1 cellular context compared by ENCODE assay signal in genomic region chr9:130870491-130871381, GRCh38.
TF ChIP-seq lines count a peak whose summit lies in the region.

No MANE protein-coding gene starts in this region.

TF ChIP-seq in GM12878, 131 proteins besides CTCF, POLR2A, EP300 and RAD21 (continued from another document):
- TF ChIP-seq ZBTB33 (IDR thresholded peaks at IDR 0.05) (no peak), GATAD2B (conservative IDR thresholded peaks at IDR 0.05; ENCODE audit: low read depth) (no peak), MTA2 (IDR thresholded peaks at IDR 0.05; ENCODE audit: low read depth) (peak; percentile 62; the same call in 1 of the 2 replicates), LARP7 (IDR thresholded peaks at IDR 0.05) (no peak), BHLHE40 (IDR thresholded peaks at IDR 0.05; ENCODE audit: borderline replicate concordance in 1 of 2, low read depth in 2 of 2, low read length in 1 of 2) (peak in 1 of 2 experiments; percentile 15; a peak in 1 of 4 replicates), MTA3 (IDR thresholded peaks at IDR 0.05; ENCODE audit: borderline replicate concordance, low read length) (peak; percentile 89; the same call in 1 of the 2 replicates), JUNB (IDR thresholded peaks at IDR 0.05) (peak; percentile 29; the same call in 1 of the 2 replicates), RUNX3 (IDR thresholded peaks at IDR 0.05; ENCODE audit: low read length) (peak; percentile 48), BCL3 (IDR thresholded peaks at IDR 0.05; ENCODE audit: borderline replicate concordance, insufficient read depth, low read depth, low read length, poor library complexity, severe bottlenecking) (peak; percentile 39), SUZ12 (IDR thresholded peaks at IDR 0.05; ENCODE audit: unreplicated experiment) (no peak), ZNF622 (IDR thresholded peaks at IDR 0.05) (no peak), PML (IDR thresholded peaks at IDR 0.05; ENCODE audit: low read length) (0 out of 2 replicates have a peak, but pooled peaks have one; percentile 40), MEF2B (IDR thresholded peaks at IDR 0.05; ENCODE audit: partially characterized antibody, poor library complexity, severe bottlenecking) (peak; percentile 12), RELB (IDR thresholded peaks at IDR 0.05; ENCODE audit: low read depth) (peak; percentile 60), SKIL (IDR thresholded peaks at IDR 0.05; ENCODE audit: low read depth, poor library complexity, severe bottlenecking) (peak; percentile 80), FOXM1 (IDR thresholded peaks at IDR 0.05; ENCODE audit: low read depth, low read length) (peak; percentile 83), SPI1 (IDR thresholded peaks at IDR 0.05; ENCODE audit: borderline replicate concordance, insufficient read depth, low read depth, low read length) (peak; percentile 82), CREB1 (IDR thresholded peaks at IDR 0.05; ENCODE audit: low read depth) (peak; percentile 75), BCL11A (IDR thresholded peaks at IDR 0.05; ENCODE audit: low read depth, low read length) (peak; percentile 45; the same call in 1 of the 2 replicates), KDM1A (IDR thresholded peaks at IDR 0.05; ENCODE audit: borderline replicate concordance) (no peak), IKZF2 (IDR thresholded peaks at IDR 0.05) (peak; percentile 67 to 71; a peak in 2 of 4 replicates), IRF4 (IDR thresholded peaks at IDR 0.05; ENCODE audit: low read depth, low read length) (peak; percentile 70; the same call in 1 of the 2 replicates), NR2F1 (conservative IDR thresholded peaks at IDR 0.05) (peak; percentile 95), SMARCA5 (IDR thresholded peaks at IDR 0.05) (no peak), TCF7 (IDR thresholded peaks at IDR 0.05; ENCODE audit: borderline replicate concordance) (peak; percentile 14; the same call in 1 of the 2 replicates), EED (IDR thresholded peaks at IDR 0.05; ENCODE audit: low read depth) (peak; percentile 65; the same call in 1 of the 2 replicates)
